ENCODE assay signal across 8 cellular contexts in the genomic region with DNA sequence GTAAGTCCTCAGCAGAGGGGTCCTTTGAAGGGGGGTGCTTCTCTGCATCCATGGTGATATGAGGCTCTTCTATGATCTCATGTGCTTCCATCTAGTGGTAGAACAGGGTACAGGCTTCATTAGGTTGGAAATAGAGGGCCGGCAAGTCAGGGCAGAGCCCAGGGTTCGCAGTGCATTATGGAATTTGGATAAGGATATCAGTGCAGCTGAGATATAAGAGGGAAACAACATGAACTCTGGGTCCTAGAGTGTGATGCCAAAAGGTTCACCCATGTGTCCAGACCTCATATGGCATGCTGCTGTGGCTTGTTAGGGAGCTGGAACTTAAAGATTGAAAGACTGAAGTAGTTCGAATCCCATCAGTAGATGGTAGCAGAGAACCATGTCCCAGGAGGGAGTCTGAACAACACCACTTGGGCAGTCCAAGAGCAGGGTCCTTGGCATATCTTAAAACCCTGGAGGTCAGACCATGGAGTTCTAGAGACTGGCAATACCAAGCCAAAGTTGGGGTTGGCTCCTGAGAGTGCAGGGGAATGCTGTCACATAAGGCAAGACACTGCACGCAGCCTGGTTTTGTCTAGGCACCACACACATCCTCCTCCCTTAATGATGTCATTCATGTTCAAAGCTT. TPM values are rescaled to one million over a fixed set of nuclear protein-coding genes. Genes with fewer than 3 reads are reported as not detected.
A peak's percentile ranks its signal among the peaks of the same experiment; 100 is the strongest.
DNase-seq lines count a peak whose midpoint lies in the region; ATAC-seq, FAIRE-seq and TF ChIP-seq lines count a peak whose summit lies in the region.

No MANE protein-coding gene starts in this region.

- intact Hi-C loops in activated CD8-positive, alpha-beta T cell treated with anti-CD3 and anti-CD28 coated beads for 36 hours (cut with micrococcal nuclease), result loop anchor here (2.0 kb wide), 2 partner anchors 35 to 57 kb away; partner anchors contain the start of gene NPR2
- intact Hi-C loops in pancreas (cut with DNase I), result no loop called here

- H3K36me3 ChIP-seq in pancreas, result no peaks in the 10 kb centered on the region

- peaks cover 5 to 8% (median 6%) of the 10 kb centered on the region in 3 donors for H3K4me1 ChIP-seq in pancreas

- ATAC-seq in HG03066 (IDR thresholded peaks at IDR 0.05; ENCODE audit: low read depth, unreplicated experiment), result peak; percentile 41
- peak; percentile 60 for ATAC-seq in activated CD8-positive, alpha-beta T cell treated with anti-CD3 and anti-CD28 coated beads for 36 hours
- ATAC-seq in pancreas, result peak; percentile 44 to 73 (median 64)
- ATAC-seq in GM21360 (IDR thresholded peaks at IDR 0.05; ENCODE audit: unreplicated experiment), result no peak

- no peak overlapping the region for H3K27ac ChIP-seq in pancreas

- peaks cover 22% of the 10 kb centered on the region for H3K4me1 Mint-ChIP-seq in activated CD8-positive, alpha-beta T cell treated with anti-CD3 and anti-CD28 coated beads for 36 hours (ENCODE audit: low read depth)

- 26 to 29% methylated on average over 4 of the region's 4 CpGs for WGBS in pancreas, 2 donors

- no peak for DNase-seq in AG04449 (ENCODE audit: low read depth, low spot score)
- peak; percentile 78 for DNase-seq in ELR (ENCODE audit: low read depth)
- peak; percentile 55 for DNase-seq in NCI-H2227 (lab: John Stamatoyannopoulos, UW; ENCODE audit: unreplicated experiment)
- DNase-seq in activated CD8-positive, alpha-beta T cell treated with anti-CD3 and anti-CD28 coated beads for 36 hours, result peak; percentile 48
- DNase-seq in foreskin fibroblast, result peak; percentile 51 to 83
- peak in 2 of 6 donors; percentile 38 to 51 for DNase-seq in pancreas

- no peak overlapping the region for H3K4me3 ChIP-seq in AG04449 (ENCODE audit: low read depth, low read length)
- no peak overlapping the region for H3K4me3 ChIP-seq in foreskin fibroblast (ENCODE audit: low read depth in 1 of 2, low read length in 2 of 2)
- no peak overlapping the region for H3K4me3 ChIP-seq in pancreas

- H3K9me3 Mint-ChIP-seq in activated CD8-positive, alpha-beta T cell treated with anti-CD3 and anti-CD28 coated beads for 36 hours, result no peaks in the 10 kb centered on the region

- CTCF ChIA-PET in AG04449 (lab: Yijun Ruan, JAX), result interaction anchor here (0.8 to 8.0 kb wide), 52 partner anchors 10 to 275 kb away, joined by 3 to 163 read pairs (median 5); partner anchors contain the start of genes HINT2, HRCT1, MSMP and NPR2
- CTCF ChIA-PET in activated CD8-positive, alpha-beta T cell treated with anti-CD3 and anti-CD28 coated beads for 36 hours (lab: Charles Lee), result interaction anchor here (0.6 to 4.8 kb wide), 50 partner anchors 8 to 377 kb away, joined by 3 to 54 read pairs (median 4); partner anchors contain the start of genes HINT2, MSMP and SPAG8

- peak; percentile 69 for TF ChIP-seq CTCF in AG04449 (IDR thresholded peaks at IDR 0.05; ENCODE audit: insufficient read depth, low read length, missing control alignments)
- TF ChIP-seq CTCF in activated CD8-positive, alpha-beta T cell treated with anti-CD3 and anti-CD28 coated beads for 36 hours (IDR thresholded peaks at IDR 0.05), result peak; percentile 78
- peak; percentile 81 for TF ChIP-seq CTCF in foreskin fibroblast (IDR thresholded peaks at IDR 0.05; ENCODE audit: low read depth, low read length)
- peak; percentile 52 to 68 (median 64) for TF ChIP-seq CTCF in pancreas (IDR thresholded peaks at IDR 0.05)

- no peaks in the 10 kb centered on the region for H3K27me3 ChIP-seq in pancreas

- POLR2A ChIA-PET in AG04449 (lab: Yijun Ruan, JAX), result interaction anchor here (0.5 to 0.6 kb wide), 2 partner anchors 36 to 337 kb away, joined by 3 to 4 read pairs; no protein-coding TSS in a partner anchor
- POLR2A ChIA-PET in activated CD8-positive, alpha-beta T cell treated with anti-CD3 and anti-CD28 coated beads for 36 hours (lab: Charles Lee), result interaction anchor here (0.6 kb wide), 1 partner anchor 97 kb away, joined by 4 read pairs; no protein-coding TSS in a partner anchor

- no peak overlapping the region for H3K4me3 Mint-ChIP-seq in activated CD8-positive, alpha-beta T cell treated with anti-CD3 and anti-CD28 coated beads for 36 hours

- no peaks in the 10 kb centered on the region for H3K9me3 ChIP-seq in pancreas

- no peaks in the 10 kb centered on the region for H3K36me3 Mint-ChIP-seq in activated CD8-positive, alpha-beta T cell treated with anti-CD3 and anti-CD28 coated beads for 36 hours (ENCODE audit: low read depth)

- no peaks in the 10 kb centered on the region for H3K27me3 Mint-ChIP-seq in activated CD8-positive, alpha-beta T cell treated with anti-CD3 and anti-CD28 coated beads for 36 hours

- H3K27ac Mint-ChIP-seq in activated CD8-positive, alpha-beta T cell treated with anti-CD3 and anti-CD28 coated beads for 36 hours, result no peak overlapping the region

- no peak for FAIRE-seq in pancreas (lab: Jason Lieb, UNC)

RNA-seq across cellular contexts. Expression of gene FAM221B, which starts 2.3 kb away (rescaled TPM):
- not detected for total RNA-seq in activated CD8-positive, alpha-beta T cell treated with anti-CD3 and anti-CD28 coated beads for 36 hours
- total RNA-seq in pancreas, result not detected
- under 1 TPM in 1 of 2 donors, not detected in 1; 0.11 TPM for polyA plus RNA-seq in pancreas

RNA-seq across cellular contexts. Expression of gene TMEM8B, which starts 2.8 kb away (rescaled TPM):
- 1 to 10 TPM; 3.4 to 4.3 TPM for total RNA-seq in activated CD8-positive, alpha-beta T cell treated with anti-CD3 and anti-CD28 coated beads for 36 hours
- total RNA-seq in pancreas, result 10 to 100 TPM in 1 of 6 donors, 1 to 10 TPM in 5; 4.9 to 10.3 (median 7.0) TPM
- 10 to 100 TPM; 11.1 to 17.2 TPM for polyA plus RNA-seq in pancreas

RNA-seq across cellular contexts. Expression of gene HINT2, which starts 11.3 kb away (rescaled TPM):
- total RNA-seq in activated CD8-positive, alpha-beta T cell treated with anti-CD3 and anti-CD28 coated beads for 36 hours, result 10 to 100 TPM; 53.4 to 62.7 TPM
- 10 to 100 TPM; 20.6 to 43.7 (median 29.7) TPM for total RNA-seq in pancreas
- 10 to 100 TPM; 51.7 to 64.2 TPM for polyA plus RNA-seq in pancreas

RNA-seq across cellular contexts. Expression of gene SPAG8, which starts 14.1 kb away (rescaled TPM):
- 1 to 10 TPM in 1 of 2 experiments, under 1 TPM in 1; 0.63 to 1.1 TPM for total RNA-seq in activated CD8-positive, alpha-beta T cell treated with anti-CD3 and anti-CD28 coated beads for 36 hours
- total RNA-seq in pancreas, result 1 to 10 TPM in 2 of 6 donors, under 1 TPM in 4; 0.52 to 1.8 (median 0.83) TPM
- polyA plus RNA-seq in pancreas, result 1 to 10 TPM; 1.6 to 3.1 TPM

RNA-seq across cellular contexts. Expression of gene NPR2, which starts 34.8 kb away (rescaled TPM):
- total RNA-seq in activated CD8-positive, alpha-beta T cell treated with anti-CD3 and anti-CD28 coated beads for 36 hours, result 1 to 10 TPM; 7.5 to 7.8 TPM
- 1 to 10 TPM; 2.2 to 7.9 (median 2.7) TPM for total RNA-seq in pancreas
- 10 to 100 TPM in 1 of 2 donors, 1 to 10 TPM in 1; 8.3 to 14.6 TPM for polyA plus RNA-seq in pancreas
